Comparison of ENCODE assay signal across 17 cellular contexts in genomic region chr7:18532813-18533212, GRCh38. TPM values are rescaled to one million over a fixed set of nuclear protein-coding genes. Genes with fewer than 3 reads are reported as not detected.
A peak's percentile ranks its signal among the peaks of the same experiment; 100 is the strongest.
DNase-seq lines count a peak whose midpoint lies in the region; ATAC-seq, FAIRE-seq and TF ChIP-seq lines count a peak whose summit lies in the region.
"Had no signal": no experiment of that assay in that cellular context is flagged by ENCODE, and none has a peak within 500 bp of the region (broad histone marks: within the 10 kb centered on the region; RNA-seq: fewer than 3 reads in every experiment).

No MANE protein-coding gene starts in this region.

- no peak for TF ChIP-seq POLR2A in GM12892 (IDR thresholded peaks at IDR 0.05; ENCODE audit: low read depth, low read length)

- no peak overlapping the region for H3K27ac ChIP-seq in brain microvascular endothelial cell

- peak; percentile 63 for FAIRE-seq in GM12892 (lab: Jason Lieb, UNC)
- FAIRE-seq: GM18507 had no signal

- DNase-seq in GM12892 (ENCODE audit: insufficient read length) (no peak), NAMALWA (ENCODE audit: low spot score) (peak; percentile 31), naive B cell (no peak), brain microvascular endothelial cell (no peak), NCI-H2196 treated with DMSO at 0.1 percent for 48 hours (lab: John Stamatoyannopoulos, UW; ENCODE audit: unreplicated experiment) (no peak)
- DNase-seq: BE2C, EL, H9, MG63, NCI-H187 treated with DMSO at 0.1 percent for 48 hours, NCI-H2171, NCI-H82, SIG-M5 had no signal

- no peaks in the 10 kb centered on the region for H3K27me3 ChIP-seq in brain microvascular endothelial cell (replicated peaks)
- H3K27me3 ChIP-seq: BE2C, MG63 had no signal

- in situ Hi-C loops in brain microvascular endothelial cell (cut with HindIII; ENCODE audit: low pct_ligation_motif_present, low sequenced_read_pairs): no loop called here

- peak overlapping the region in 6 of 8 donors; percentile 6 to 84 (median 54) for H3K4me3 Mint-ChIP-seq in naive B cell
- H3K4me3 Mint-ChIP-seq: H9 had no signal

- H3K36me3 Mint-ChIP-seq in naive B cell: no peaks in the 10 kb centered on the region

- peaks cover 0 to 2% (median 0%) of the 10 kb centered on the region in 7 donors for H3K9me3 Mint-ChIP-seq in naive B cell
- H3K9me3 Mint-ChIP-seq: H9 had no signal

- H3K27ac Mint-ChIP-seq in naive B cell: peak overlapping the region; percentile 20 to 90 (median 71)

- H3K4me1 Mint-ChIP-seq in naive B cell: peaks cover 63 to 81% (median 72%) of the 10 kb centered on the region in 3 donors

- no peaks in the 10 kb centered on the region for H3K27me3 Mint-ChIP-seq in naive B cell

- H3K36me3 ChIP-seq in brain microvascular endothelial cell (replicated peaks): no peaks in the 10 kb centered on the region
- H3K36me3 ChIP-seq: BE2C, MG63 had no signal

- TF ChIP-seq CTCF in brain microvascular endothelial cell (IDR thresholded peaks at IDR 0.05; ENCODE audit: low read depth, low read length, missing control alignments): no peak

- no peak overlapping the region for H3K4me3 ChIP-seq in brain microvascular endothelial cell (ENCODE audit: low read depth, low read length)
- H3K4me3 ChIP-seq: MG63 had no signal

- ATAC-seq in GM18907 (IDR thresholded peaks at IDR 0.05; ENCODE audit: unreplicated experiment) (peak; percentile 36), naive B cell (ENCODE audit: low read depth in 2 of 2) (no peak), HG03280 (IDR thresholded peaks at IDR 0.05; ENCODE audit: unreplicated experiment) (no peak), HG03520 (IDR thresholded peaks at IDR 0.05; ENCODE audit: unreplicated experiment) (no peak)

RNA-seq across cellular contexts. Expression of gene HDAC9, which starts 37.3 kb away (rescaled TPM):
- polyA plus RNA-seq in GM12892 (2012; ENCODE audit: missing spikeins): 21.3 TPM
- polyA plus RNA-seq in naive B cell (ENCODE audit: low read depth in 6 of 6): 100 to 1,000 TPM in 4 of 6 donors, 10 to 100 TPM in 2; 86.5 to 123 (median 108) TPM
